2 cellular contexts compared by ENCODE assay signal in the genomic region with DNA sequence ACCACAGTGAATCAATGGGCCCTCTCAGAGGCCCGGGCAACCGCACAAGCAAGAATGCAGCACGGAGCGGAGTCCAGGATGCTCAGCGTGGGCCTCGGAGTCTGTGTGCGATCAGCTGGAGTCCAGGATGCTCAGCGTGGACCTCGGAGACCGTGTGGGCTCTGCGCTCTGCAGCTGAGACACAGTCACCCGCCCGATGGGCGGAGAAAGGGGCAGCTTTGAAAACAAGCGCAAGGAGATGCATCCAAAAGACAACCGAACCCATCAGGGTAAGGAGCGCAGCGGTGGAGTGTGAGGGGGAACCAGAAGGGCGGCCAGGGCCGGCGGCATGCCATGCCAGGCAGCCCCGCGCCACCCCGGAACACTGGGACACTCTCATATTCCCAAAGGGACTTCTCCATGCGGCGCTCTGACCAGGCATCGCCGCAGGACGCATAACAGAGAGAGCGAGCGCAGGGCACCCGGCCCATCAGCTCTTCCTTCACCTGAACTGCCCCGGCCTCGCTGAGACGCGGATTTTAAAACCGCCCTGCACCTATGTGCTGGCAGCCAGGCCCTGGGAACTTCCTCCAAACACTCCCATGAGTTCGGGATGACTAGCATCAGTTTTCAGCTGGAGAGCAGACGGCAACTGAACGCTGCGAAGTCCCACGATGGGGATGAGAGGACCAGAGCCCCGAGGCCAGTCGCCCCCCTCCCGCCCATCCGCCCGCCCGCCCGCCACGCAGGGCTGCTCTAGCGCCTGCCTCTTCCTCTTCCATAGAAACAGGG.
A peak's percentile ranks its signal among the peaks of the same experiment; 100 is the strongest.
TF ChIP-seq lines count a peak whose summit lies in the region.

No MANE protein-coding gene starts in this region.

TF ChIP-seq in H1, 55 proteins besides CTCF, POLR2A, EP300 and RAD21:
- TF ChIP-seq NRF1 (IDR thresholded peaks at IDR 0.05; ENCODE audit: low read depth, low read length): no peak
- peak; percentile 77 for TF ChIP-seq SUZ12 (IDR thresholded peaks at IDR 0.05; ENCODE audit: low read length)
- no peak for TF ChIP-seq CBX5 (IDR thresholded peaks at IDR 0.05; ENCODE audit: low read depth, low read length)
- TF ChIP-seq CTBP2 (IDR thresholded peaks at IDR 0.05; ENCODE audit: borderline replicate concordance, insufficient read depth, insufficient read length, low read length): no peak
- no peak for TF ChIP-seq HDAC6 (IDR thresholded peaks at IDR 0.05; ENCODE audit: low read depth, low read length)
- 0 out of 4 replicates have a peak, but pooled peaks of 1 of the 2 experiments have one; percentile 22 for TF ChIP-seq SIN3A (conservative IDR thresholded peaks at IDR 0.05 in 1 of 2, IDR thresholded peaks at IDR 0.05 in 1 of 2; ENCODE audit: low read depth in 1 of 2, low read length in 2 of 2)
- TF ChIP-seq, protein P1, sequence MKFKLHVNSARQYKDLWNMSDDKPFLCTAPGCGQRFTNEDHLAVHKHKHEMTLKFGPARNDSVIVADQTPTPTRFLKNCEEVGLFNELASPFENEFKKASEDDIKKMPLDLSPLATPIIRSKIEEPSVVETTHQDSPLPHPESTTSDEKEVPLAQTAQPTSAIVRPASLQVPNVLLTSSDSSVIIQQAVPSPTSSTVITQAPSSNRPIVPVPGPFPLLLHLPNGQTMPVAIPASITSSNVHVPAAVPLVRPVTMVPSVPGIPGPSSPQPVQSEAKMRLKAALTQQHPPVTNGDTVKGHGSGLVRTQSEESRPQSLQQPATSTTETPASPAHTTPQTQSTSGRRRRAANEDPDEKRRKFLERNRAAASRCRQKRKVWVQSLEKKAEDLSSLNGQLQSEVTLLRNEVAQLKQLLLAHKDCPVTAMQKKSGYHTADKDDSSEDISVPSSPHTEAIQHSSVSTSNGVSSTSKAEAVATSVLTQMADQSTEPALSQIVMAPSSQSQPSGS (IDR thresholded peaks at IDR 0.05; ENCODE audit: low read length): no peak
- no peak for TF ChIP-seq FOSL1 (IDR thresholded peaks at IDR 0.05; ENCODE audit: insufficient read depth, low read depth, low read length)
- TF ChIP-seq SIRT6 (IDR thresholded peaks at IDR 0.05; ENCODE audit: low read length): no peak
- no peak for TF ChIP-seq TAF1 (IDR thresholded peaks at IDR 0.05; ENCODE audit: low read depth, low read length)
- TF ChIP-seq TAF7 (optimal IDR thresholded peaks at IDR 0.05; ENCODE audit: borderline replicate concordance, low read depth, low read length): no peak
- TF ChIP-seq, protein P2, sequence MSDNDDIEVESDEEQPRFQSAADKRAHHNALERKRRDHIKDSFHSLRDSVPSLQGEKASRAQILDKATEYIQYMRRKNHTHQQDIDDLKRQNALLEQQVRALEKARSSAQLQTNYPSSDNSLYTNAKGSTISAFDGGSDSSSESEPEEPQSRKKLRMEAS (IDR thresholded peaks at IDR 0.05): no peak; the same call in 1 of the 2 replicates
- no peak for TF ChIP-seq CHD1 (IDR thresholded peaks at IDR 0.05; ENCODE audit: low read depth, low read length)
- TF ChIP-seq KDM4A (IDR thresholded peaks at IDR 0.05; ENCODE audit: low read depth, low read length, severe bottlenecking): peak; percentile 68
- TF ChIP-seq ASH2L (IDR thresholded peaks at IDR 0.05; ENCODE audit: low read length): peak; percentile 45
- TF ChIP-seq CEBPB (IDR thresholded peaks at IDR 0.05; ENCODE audit: low read depth, low read length): no peak
- TF ChIP-seq RFX5 (IDR thresholded peaks at IDR 0.05; ENCODE audit: borderline replicate concordance, low read depth, low read length): no peak
- TF ChIP-seq RBBP5 (IDR thresholded peaks at IDR 0.05; ENCODE audit: borderline replicate concordance, low read depth, low read length): no peak
- no peak for TF ChIP-seq TCF12 (IDR thresholded peaks at IDR 0.05; ENCODE audit: low read depth, low read length)
- TF ChIP-seq MAFK (IDR thresholded peaks at IDR 0.05; ENCODE audit: low read depth, low read length): no peak
- peak; percentile 54 for TF ChIP-seq EZH2 (IDR thresholded peaks at IDR 0.05; ENCODE audit: low read depth, low read length, severe bottlenecking)
- TF ChIP-seq RXRA (IDR thresholded peaks at IDR 0.05; ENCODE audit: insufficient read depth, low read depth, low read length): no peak
- no peak for TF ChIP-seq TBP (IDR thresholded peaks at IDR 0.05; ENCODE audit: low read depth, low read length)
- no peak for TF ChIP-seq HDAC2 (IDR thresholded peaks at IDR 0.05; ENCODE audit: borderline replicate concordance in 1 of 2, low read depth in 2 of 2, low read length in 2 of 2)
- TF ChIP-seq BCL11A (IDR thresholded peaks at IDR 0.05; ENCODE audit: low read depth in 2 of 2, low read length in 2 of 2): no peak
- TF ChIP-seq POU5F1 (IDR thresholded peaks at IDR 0.05; ENCODE audit: low read depth, low read length): no peak

TF ChIP-seq in neural cell, 6 proteins besides CTCF, POLR2A, EP300 and RAD21:
- TF ChIP-seq EZH2 (IDR thresholded peaks at IDR 0.05; ENCODE audit: borderline replicate concordance, insufficient read depth, low read length, poor library complexity, severe bottlenecking) (no peak), SMC3 (conservative IDR thresholded peaks at IDR 0.05; ENCODE audit: poor library complexity) (no peak), MXI1 (conservative IDR thresholded peaks at IDR 0.05; ENCODE audit: poor library complexity, severe bottlenecking) (no peak), TAF1 (IDR thresholded peaks at IDR 0.05; ENCODE audit: low read depth) (no peak), POLR2AphosphoS5 (IDR thresholded peaks at IDR 0.05) (no peak)
- TF ChIP-seq, protein P3, sequence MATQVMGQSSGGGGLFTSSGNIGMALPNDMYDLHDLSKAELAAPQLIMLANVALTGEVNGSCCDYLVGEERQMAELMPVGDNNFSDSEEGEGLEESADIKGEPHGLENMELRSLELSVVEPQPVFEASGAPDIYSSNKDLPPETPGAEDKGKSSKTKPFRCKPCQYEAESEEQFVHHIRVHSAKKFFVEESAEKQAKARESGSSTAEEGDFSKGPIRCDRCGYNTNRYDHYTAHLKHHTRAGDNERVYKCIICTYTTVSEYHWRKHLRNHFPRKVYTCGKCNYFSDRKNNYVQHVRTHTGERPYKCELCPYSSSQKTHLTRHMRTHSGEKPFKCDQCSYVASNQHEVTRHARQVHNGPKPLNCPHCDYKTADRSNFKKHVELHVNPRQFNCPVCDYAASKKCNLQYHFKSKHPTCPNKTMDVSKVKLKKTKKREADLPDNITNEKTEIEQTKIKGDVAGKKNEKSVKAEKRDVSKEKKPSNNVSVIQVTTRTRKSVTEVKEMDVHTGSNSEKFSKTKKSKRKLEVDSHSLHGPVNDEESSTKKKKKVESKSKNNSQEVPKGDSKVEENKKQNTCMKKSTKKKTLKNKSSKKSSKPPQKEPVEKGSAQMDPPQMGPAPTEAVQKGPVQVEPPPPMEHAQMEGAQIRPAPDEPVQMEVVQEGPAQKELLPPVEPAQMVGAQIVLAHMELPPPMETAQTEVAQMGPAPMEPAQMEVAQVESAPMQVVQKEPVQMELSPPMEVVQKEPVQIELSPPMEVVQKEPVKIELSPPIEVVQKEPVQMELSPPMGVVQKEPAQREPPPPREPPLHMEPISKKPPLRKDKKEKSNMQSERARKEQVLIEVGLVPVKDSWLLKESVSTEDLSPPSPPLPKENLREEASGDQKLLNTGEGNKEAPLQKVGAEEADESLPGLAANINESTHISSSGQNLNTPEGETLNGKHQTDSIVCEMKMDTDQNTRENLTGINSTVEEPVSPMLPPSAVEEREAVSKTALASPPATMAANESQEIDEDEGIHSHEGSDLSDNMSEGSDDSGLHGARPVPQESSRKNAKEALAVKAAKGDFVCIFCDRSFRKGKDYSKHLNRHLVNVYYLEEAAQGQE (IDR thresholded peaks at IDR 0.05; ENCODE audit: borderline replicate concordance): no peak
TF ChIP-seq in neural cell: peak in this region for 0.
